ENCODE assay signal across 8 cellular contexts in the genomic region with DNA sequence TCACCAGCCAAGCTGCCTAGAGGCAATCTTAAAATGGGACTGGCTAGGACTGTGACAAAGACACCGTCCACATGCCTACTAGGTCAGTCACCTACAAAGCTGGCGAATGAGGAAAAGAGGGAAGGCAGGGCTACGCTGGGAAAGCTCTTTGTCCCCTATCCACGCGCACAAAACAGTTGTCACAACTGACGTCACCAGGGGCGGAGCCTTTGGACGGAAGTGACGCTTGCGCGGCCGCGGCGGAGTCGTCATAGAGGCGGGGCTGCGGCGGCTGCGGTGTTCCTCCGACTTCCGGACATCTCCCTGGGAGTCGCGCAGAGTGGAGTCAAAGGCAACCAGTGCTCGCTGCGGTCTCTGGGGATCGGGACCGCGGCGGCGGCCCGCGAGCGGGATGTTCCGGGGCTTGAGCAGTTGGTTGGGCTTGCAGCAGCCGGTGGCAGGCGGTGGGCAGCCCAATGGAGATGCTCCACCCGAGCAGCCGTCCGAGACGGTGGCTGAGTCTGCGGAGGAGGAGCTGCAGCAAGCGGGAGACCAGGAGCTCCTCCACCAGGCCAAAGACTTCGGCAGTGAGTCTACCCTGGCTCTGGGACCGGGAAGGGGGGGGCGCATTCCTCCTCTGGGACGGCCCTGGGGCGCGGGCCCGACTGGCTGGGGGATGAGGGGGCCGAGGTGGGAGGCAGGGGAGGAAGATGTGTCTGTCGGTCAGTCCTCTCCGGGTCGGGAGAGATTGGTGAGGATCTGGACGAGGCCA. TPM values are rescaled to one million over a fixed set of nuclear protein-coding genes. Genes with fewer than 3 reads are reported as not detected.
A peak's percentile ranks its signal among the peaks of the same experiment; 100 is the strongest.
DNase-seq lines count a peak whose midpoint lies in the region; ATAC-seq and TF ChIP-seq lines count a peak whose summit lies in the region.

TSS of gene SYAP1 (plus strand) at position 279 of the 751 bp plus-strand sequence. CDS start at position 392, 113 bp downstream.

- CTCF ChIA-PET in RWPE1 (lab: Yijun Ruan, JAX): interaction anchor here (0.6 kb wide), 2 partner anchors 83 to 402 kb away, joined by 4 to 8 read pairs; no protein-coding TSS in a partner anchor
- CTCF ChIA-PET in naive thymus-derived CD4-positive, alpha-beta T cell (lab: Charles Lee): no interaction called here

- intact Hi-C loops in naive thymus-derived CD4-positive, alpha-beta T cell (cut with micrococcal nuclease): loop anchor here (1.0 to 10.0 kb wide), 15 partner anchors 67 to 1385 kb away; partner anchors contain the start of genes AP1S2 (in 2 of the 2), PIGA (in 2 of the 2), SCML1 (in 2 of the 2) and TXLNG (in 2 of the 2)

- DNase-seq in Daoy (ENCODE audit: low read depth): peak; percentile 95
- DNase-seq in GOT3 (lab: John Stamatoyannopoulos, UW): peak; percentile 99
- DNase-seq in LNCaP clone FGC (ENCODE audit: low read depth): peak; percentile 90
- peak; percentile 66 for DNase-seq in RWPE1 (ENCODE audit: low spot score)
- DNase-seq in fibroblast of lung (ENCODE audit: low read depth in 2 of 2): peak; percentile 97
- peak; percentile 85 to 100 (median 96) for DNase-seq in naive thymus-derived CD4-positive, alpha-beta T cell
- peak; percentile 94 for DNase-seq in stimulated activated naive B cell treated with anti-CD40 and anti-IgM and Interleukin-4, amounts not matched to agents 10 μg/mL and 1 μg/mL and 100 μg/mL, for 72 hours

- H3K27me3 Mint-ChIP-seq in activated T-helper 17 cell treated with anti-CD3 and anti-CD28 coated beads, Interleukin-2, amount 50 U/mL, for 72 hours: no peaks in the 10 kb centered on the region
- no peaks in the 10 kb centered on the region for H3K27me3 Mint-ChIP-seq in naive thymus-derived CD4-positive, alpha-beta T cell
- no peaks in the 10 kb centered on the region for H3K27me3 Mint-ChIP-seq in stimulated activated naive B cell treated with anti-CD40 and anti-IgM and Interleukin-4, amounts not matched to agents 10 μg/mL and 1 μg/mL and 100 μg/mL, for 72 hours

- H3K79me2 ChIP-seq in fibroblast of lung (ENCODE audit: control insufficient read depth, insufficient read depth, low read length): peaks cover 39% of the 10 kb centered on the region

- H3K9me3 Mint-ChIP-seq in activated T-helper 17 cell treated with anti-CD3 and anti-CD28 coated beads, Interleukin-2, amount 50 U/mL, for 72 hours: no peaks in the 10 kb centered on the region
- peaks cover 0 to 5% (median 0%) of the 10 kb centered on the region in 11 donors for H3K9me3 Mint-ChIP-seq in naive thymus-derived CD4-positive, alpha-beta T cell
- H3K9me3 Mint-ChIP-seq in stimulated activated naive B cell treated with anti-CD40 and anti-IgM and Interleukin-4, amounts not matched to agents 10 μg/mL and 1 μg/mL and 100 μg/mL, for 72 hours: no peaks in the 10 kb centered on the region

- peak within 1 kb of the TSS; percentile 100 for H3K4me2 ChIP-seq in fibroblast of lung (ENCODE audit: extremely low read depth, insufficient read depth, low read length)

- H2AFZ ChIP-seq in fibroblast of lung (ENCODE audit: low read length): peak within 1 kb of the TSS; percentile 85

- H3K4me1 Mint-ChIP-seq in activated T-helper 17 cell treated with anti-CD3 and anti-CD28 coated beads, Interleukin-2, amount 50 U/mL, for 72 hours: peaks cover 4% of the 10 kb centered on the region
- H3K4me1 Mint-ChIP-seq in naive thymus-derived CD4-positive, alpha-beta T cell: peaks cover 2 to 63% (median 39%) of the 10 kb centered on the region in 7 donors
- peaks cover 11 to 23% of the 10 kb centered on the region in 2 donors for H3K4me1 Mint-ChIP-seq in stimulated activated naive B cell treated with anti-CD40 and anti-IgM and Interleukin-4, amounts not matched to agents 10 μg/mL and 1 μg/mL and 100 μg/mL, for 72 hours

- no peaks in the 10 kb centered on the region for H3K27me3 ChIP-seq in fibroblast of lung (ENCODE audit: control insufficient read depth, insufficient read depth, low read length)
- no peaks in the 10 kb centered on the region for H3K27me3 ChIP-seq in naive thymus-derived CD4-positive, alpha-beta T cell (ENCODE audit: control insufficient read depth in 2 of 2, insufficient read depth in 2 of 2, low read length in 2 of 2)

- H4K20me1 ChIP-seq in fibroblast of lung (ENCODE audit: control insufficient read depth, extremely low read depth, insufficient read depth, low read length): no peaks in the 10 kb centered on the region

- peak within 1 kb of the TSS; percentile 94 for H3K9ac ChIP-seq in fibroblast of lung (ENCODE audit: insufficient read depth, low read length)

- no peaks in the 10 kb centered on the region for H3K36me3 ChIP-seq in fibroblast of lung (ENCODE audit: control insufficient read depth, insufficient read depth, low read length)
- H3K36me3 ChIP-seq in naive thymus-derived CD4-positive, alpha-beta T cell (ENCODE audit: control insufficient read depth in 2 of 3, insufficient read depth in 3 of 3, low read length in 3 of 3): peaks cover 0 to 5% (median 0%) of the 10 kb centered on the region in 3 experiments

- H3K4me3 Mint-ChIP-seq in activated T-helper 17 cell treated with anti-CD3 and anti-CD28 coated beads, Interleukin-2, amount 50 U/mL, for 72 hours: peak within 1 kb of the TSS; percentile 91
- peak within 1 kb of the TSS; percentile 88 to 98 (median 94) for H3K4me3 Mint-ChIP-seq in naive thymus-derived CD4-positive, alpha-beta T cell
- peak within 1 kb of the TSS; percentile 99 for H3K4me3 Mint-ChIP-seq in stimulated activated naive B cell treated with anti-CD40 and anti-IgM and Interleukin-4, amounts not matched to agents 10 μg/mL and 1 μg/mL and 100 μg/mL, for 72 hours

- ATAC-seq in activated T-helper 17 cell treated with anti-CD3 and anti-CD28 coated beads, Interleukin-2, amount 50 U/mL, for 72 hours (replicated peaks): peak; percentile 99
- ATAC-seq in naive thymus-derived CD4-positive, alpha-beta T cell: peak; percentile 96
- ATAC-seq in stimulated activated naive B cell treated with anti-CD40 and anti-IgM and Interleukin-4, amounts not matched to agents 10 μg/mL and 1 μg/mL and 100 μg/mL, for 72 hours (replicated peaks): peak; percentile 99

- no peaks in the 10 kb centered on the region for H3K9me3 ChIP-seq in fibroblast of lung (ENCODE audit: control insufficient read depth, insufficient read depth, low read depth, low read length)
- H3K9me3 ChIP-seq in naive thymus-derived CD4-positive, alpha-beta T cell (ENCODE audit: control insufficient read depth in 2 of 3, low read length in 3 of 3): no peaks in the 10 kb centered on the region

- TF ChIP-seq CTCF in LNCaP clone FGC (IDR thresholded peaks at IDR 0.05; ENCODE audit: control insufficient read depth, extremely low read depth, insufficient read depth) (no peak), RWPE1 (conservative IDR thresholded peaks at IDR 0.05; ENCODE audit: low read depth) (no peak), fibroblast of lung (conservative IDR thresholded peaks at IDR 0.05 in 1 of 2, IDR thresholded peaks at IDR 0.05 in 1 of 2; ENCODE audit: low read depth in 1 of 2, low read length in 2 of 2) (no peak)

- H3K27ac Mint-ChIP-seq in activated T-helper 17 cell treated with anti-CD3 and anti-CD28 coated beads, Interleukin-2, amount 50 U/mL, for 72 hours: peak within 1 kb of the TSS; percentile 94
- H3K27ac Mint-ChIP-seq in naive thymus-derived CD4-positive, alpha-beta T cell: peak within 1 kb of the TSS; percentile 92 to 100 (median 99)
- peak within 1 kb of the TSS; percentile 99 for H3K27ac Mint-ChIP-seq in stimulated activated naive B cell treated with anti-CD40 and anti-IgM and Interleukin-4, amounts not matched to agents 10 μg/mL and 1 μg/mL and 100 μg/mL, for 72 hours

- H3K27ac ChIP-seq in RWPE1 (peak within 1 kb of the TSS; percentile 81), fibroblast of lung (ENCODE audit: insufficient read depth, low read length) (peak within 1 kb of the TSS; percentile 100)
- H3K27ac ChIP-seq in naive thymus-derived CD4-positive, alpha-beta T cell (ENCODE audit: low read depth, low read length): peak within 1 kb of the TSS; percentile 99

- H3K4me3 ChIP-seq in LNCaP clone FGC (ENCODE audit: low read depth, low read length): peak within 1 kb of the TSS; percentile 72
- H3K4me3 ChIP-seq in fibroblast of lung (replicated peaks in 1 of 4; ENCODE audit: control extremely low read depth in 1 of 4, insufficient read depth in 1 of 4, low read depth in 3 of 4, low read length in 4 of 4): peak within 1 kb of the TSS; percentile 67 to 87 (median 78)
- peak within 1 kb of the TSS; percentile 95 for H3K4me3 ChIP-seq in naive thymus-derived CD4-positive, alpha-beta T cell (ENCODE audit: low read length)

- POLR2A ChIA-PET in RWPE1 (lab: Yijun Ruan, JAX; ENCODE audit: low non-redundant PET): interaction anchor here (0.6 to 1.0 kb wide), 2 partner anchors 52 to 63 kb away, joined by 3 to 4 read pairs; no protein-coding TSS in a partner anchor
- POLR2A ChIA-PET in naive thymus-derived CD4-positive, alpha-beta T cell (lab: Charles Lee): interaction anchor here (0.8 to 1.4 kb wide), 6 partner anchors 9 to 1386 kb away, joined by 3 to 4 read pairs (median 4); partner anchors contain the start of gene CA5B

- H3K36me3 Mint-ChIP-seq in activated T-helper 17 cell treated with anti-CD3 and anti-CD28 coated beads, Interleukin-2, amount 50 U/mL, for 72 hours (ENCODE audit: low read depth): peaks cover 6% of the 10 kb centered on the region
- H3K36me3 Mint-ChIP-seq in naive thymus-derived CD4-positive, alpha-beta T cell: peaks cover 0 to 5% (median 1%) of the 10 kb centered on the region in 5 donors
- peaks cover 3 to 8% of the 10 kb centered on the region in 2 donors for H3K36me3 Mint-ChIP-seq in stimulated activated naive B cell treated with anti-CD40 and anti-IgM and Interleukin-4, amounts not matched to agents 10 μg/mL and 1 μg/mL and 100 μg/mL, for 72 hours

- H3K4me1 ChIP-seq in fibroblast of lung (ENCODE audit: control insufficient read depth, extremely low read depth, insufficient read depth, low read length): no peaks in the 10 kb centered on the region
- H3K4me1 ChIP-seq in naive thymus-derived CD4-positive, alpha-beta T cell (ENCODE audit: control insufficient read depth in 2 of 2, insufficient read depth in 2 of 2, low read length in 2 of 2): peaks cover 0 to 10% of the 10 kb centered on the region in 2 donors

RNA-seq across cellular contexts. Expression of gene SYAP1, which starts in this region (rescaled TPM):
- total RNA-seq in Daoy (2014; rRNA removed; shearing (Covaris generic)): 17.3 and 25.2 TPM in 2 replicates
- 10 to 100 TPM; 14.7 to 17.3 TPM for total RNA-seq in activated T-helper 17 cell treated with anti-CD3 and anti-CD28 coated beads, Interleukin-2, amount 50 U/mL, for 72 hours
- 30.8 and 49.7 TPM in 2 replicates for total RNA-seq in fibroblast of lung
- 19.4 and 29.6 TPM in 2 replicates for polyA plus RNA-seq in fibroblast of lung
- 18.7 and 26.4 TPM in 2 replicates for polyA plus RNA-seq in fibroblast of lung (2012)
- polyA minus RNA-seq in fibroblast of lung (ENCODE audit: low replicate concordance): 9.8 and 10.2 TPM in 2 replicates
- total RNA-seq in naive thymus-derived CD4-positive, alpha-beta T cell: 10 to 100 TPM; 15.4 to 36.9 (median 15.6) TPM
- 10 to 100 TPM; 13.6 to 13.7 TPM for polyA plus RNA-seq in naive thymus-derived CD4-positive, alpha-beta T cell

Comparison
In these comparisons a context has a peak if more than half of its experiments do, and no peak if none do; other contexts are left out.
1. Peak in every context shown above with its lines: DNase-seq, ATAC-seq, H3K4me3 ChIP-seq and H3K27ac ChIP-seq.